1 cellular context compared by ENCODE assay signal in the genomic region with DNA sequence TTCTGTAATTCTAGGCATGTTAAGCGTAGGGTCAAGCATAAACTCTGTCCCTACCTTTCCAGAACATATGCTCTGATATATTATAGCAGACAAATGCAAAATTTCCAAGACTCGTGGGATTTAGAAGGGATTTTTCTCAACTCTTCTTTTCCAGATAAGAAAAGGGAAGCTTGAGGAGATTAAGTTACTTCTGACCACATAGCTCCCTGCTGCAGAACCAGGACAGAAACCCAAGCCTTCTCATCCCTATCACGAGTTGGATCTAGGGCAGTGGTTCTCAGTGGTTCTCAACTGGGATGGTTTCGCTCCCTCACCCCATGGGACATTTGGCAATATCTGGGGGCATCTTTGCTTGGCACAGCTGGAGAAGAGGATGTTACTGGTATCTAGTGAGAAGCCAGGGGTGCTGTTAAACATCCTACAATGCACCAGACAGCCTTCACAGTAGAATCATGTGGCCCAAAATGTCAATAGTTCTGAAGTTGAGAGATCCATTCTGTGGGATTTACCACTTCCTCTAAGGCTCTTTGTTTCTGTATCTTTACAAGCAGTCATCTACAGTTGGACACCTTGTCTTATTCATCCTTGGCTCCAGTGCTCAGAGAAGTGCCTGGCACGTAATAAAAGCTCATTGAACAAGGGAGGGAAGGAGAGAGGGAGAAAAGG.
TF ChIP-seq lines count a peak whose summit lies in the region.

No MANE protein-coding gene starts in this region.

TF ChIP-seq in IMR-90, 13 proteins besides CTCF, POLR2A, EP300 and RAD21:
- no peak for TF ChIP-seq BHLHE40 (IDR thresholded peaks at IDR 0.05; ENCODE audit: low read depth, low read length)
- no peak for TF ChIP-seq USF2 (IDR thresholded peaks at IDR 0.05; ENCODE audit: low read depth, low read length)
- TF ChIP-seq MAZ (IDR thresholded peaks at IDR 0.05; ENCODE audit: borderline replicate concordance, low read depth, low read length) = no peak
- TF ChIP-seq SMC3 (IDR thresholded peaks at IDR 0.05; ENCODE audit: low read depth, low read length) = no peak
- TF ChIP-seq MXI1 (IDR thresholded peaks at IDR 0.05; ENCODE audit: borderline replicate concordance, low read depth, low read length) = no peak
- no peak for TF ChIP-seq FOS (IDR thresholded peaks at IDR 0.05; ENCODE audit: low read depth, low read length)
- no peak for TF ChIP-seq NFE2L2 (IDR thresholded peaks at IDR 0.05; ENCODE audit: low read depth, low read length)
- no peak for TF ChIP-seq CHD1 (IDR thresholded peaks at IDR 0.05; ENCODE audit: low read depth, low read length)
- TF ChIP-seq RFX5 (IDR thresholded peaks at IDR 0.05; ENCODE audit: low read depth, low read length) = no peak
- TF ChIP-seq, protein P1, sequence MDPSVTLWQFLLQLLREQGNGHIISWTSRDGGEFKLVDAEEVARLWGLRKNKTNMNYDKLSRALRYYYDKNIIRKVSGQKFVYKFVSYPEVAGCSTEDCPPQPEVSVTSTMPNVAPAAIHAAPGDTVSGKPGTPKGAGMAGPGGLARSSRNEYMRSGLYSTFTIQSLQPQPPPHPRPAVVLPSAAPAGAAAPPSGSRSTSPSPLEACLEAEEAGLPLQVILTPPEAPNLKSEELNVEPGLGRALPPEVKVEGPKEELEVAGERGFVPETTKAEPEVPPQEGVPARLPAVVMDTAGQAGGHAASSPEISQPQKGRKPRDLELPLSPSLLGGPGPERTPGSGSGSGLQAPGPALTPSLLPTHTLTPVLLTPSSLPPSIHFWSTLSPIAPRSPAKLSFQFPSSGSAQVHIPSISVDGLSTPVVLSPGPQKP (IDR thresholded peaks at IDR 0.05; ENCODE audit: borderline replicate concordance, low read depth, low read length) = no peak
- no peak for TF ChIP-seq RCOR1 (IDR thresholded peaks at IDR 0.05; ENCODE audit: insufficient replicate concordance, low read length)
